In genomic region chr19:48419158-48419920, GRCh38 we compare ENCODE assay signal across 8 cellular contexts. TPM values are rescaled to one million over a fixed set of nuclear protein-coding genes. Genes with fewer than 3 reads are reported as not detected.
DNase-seq lines count a peak whose midpoint lies in the region; ATAC-seq and TF ChIP-seq lines count a peak whose summit lies in the region.

No MANE protein-coding gene starts in this region.

- peak; percentile 43 to 77 (median 66) for DNase-seq in CD8-positive, alpha-beta T cell
- DNase-seq in Peyer's patch (peak in 2 of 3 donors; percentile 67 to 88), iPS-NIHi11 (ENCODE audit: low spot score) (peak; percentile 83), mammary epithelial cell (no peak)
- peak; percentile 67 for DNase-seq in activated T-helper 2 cell treated with anti-CD3 and anti-CD28 coated beads, Interferon-gamma antibody, Interleukin-2, Interleukin-4, amounts not matched to agents 10 μg/mL and 5 μg/mL and 100 μg/mL, durations not matched to agents 14 hours and 24 hours and 36 hours (ENCODE audit: low spot score)
- peak; percentile 34 for DNase-seq in stimulated activated CD8-positive, alpha-beta memory T cell treated with anti-CD3 and anti-CD28 coated beads, Interleukin-15, amount 100 ng/mL, for 1 hour (ENCODE audit: low read depth)

- dilution Hi-C loops in mammary epithelial cell (cut with HindIII; ENCODE audit: low sequenced_read_pairs) = loop anchor here (5.0 kb wide), 1 partner anchor 57 kb away; the partner anchor contains the start of genes SYNGR4 and TMEM143

- no peak overlapping the region for H3K4me2 ChIP-seq in mammary epithelial cell (ENCODE audit: insufficient read depth, low read depth, low read length)

- H3K27me3 ChIP-seq in CD8-positive, alpha-beta T cell (ENCODE audit: insufficient read depth, low read length) = no peaks in the 10 kb centered on the region
- no peaks in the 10 kb centered on the region for H3K27me3 ChIP-seq in Peyer's patch
- no peaks in the 10 kb centered on the region for H3K27me3 ChIP-seq in mammary epithelial cell (ENCODE audit: insufficient read depth, low read length)

- no peaks in the 10 kb centered on the region for H3K79me2 ChIP-seq in mammary epithelial cell (ENCODE audit: insufficient read depth, low read length)

- no peaks in the 10 kb centered on the region for H3K36me3 Mint-ChIP-seq in CD8-positive, alpha-beta T cell
- no peaks in the 10 kb centered on the region for H3K36me3 Mint-ChIP-seq in activated T-helper 2 cell treated with anti-CD3 and anti-CD28 coated beads, Interferon-gamma antibody, Interleukin-2, Interleukin-4, amounts not matched to agents 10 μg/mL and 5 μg/mL and 100 μg/mL, durations not matched to agents 14 hours and 24 hours and 36 hours (ENCODE audit: low read depth)

- no peaks in the 10 kb centered on the region for H3K9me3 ChIP-seq in CD8-positive, alpha-beta T cell (ENCODE audit: low read length)
- H3K9me3 ChIP-seq in Peyer's patch (no peaks in the 10 kb centered on the region), mammary epithelial cell (replicated peaks; ENCODE audit: insufficient read depth, low read length) (no peaks in the 10 kb centered on the region)

- H3K27ac Mint-ChIP-seq in CD8-positive, alpha-beta T cell = no peak overlapping the region
- H3K27ac Mint-ChIP-seq in activated T-helper 2 cell treated with anti-CD3 and anti-CD28 coated beads, Interferon-gamma antibody, Interleukin-2, Interleukin-4, amounts not matched to agents 10 μg/mL and 5 μg/mL and 100 μg/mL, durations not matched to agents 14 hours and 24 hours and 36 hours = peak overlapping the region; percentile 93

- H3K27me3 Mint-ChIP-seq in CD8-positive, alpha-beta T cell (ENCODE audit: low read depth) = peaks cover 25% of the 10 kb centered on the region
- H3K27me3 Mint-ChIP-seq in activated T-helper 2 cell treated with anti-CD3 and anti-CD28 coated beads, Interferon-gamma antibody, Interleukin-2, Interleukin-4, amounts not matched to agents 10 μg/mL and 5 μg/mL and 100 μg/mL, durations not matched to agents 14 hours and 24 hours and 36 hours (ENCODE audit: low read depth) = peaks cover 10% of the 10 kb centered on the region

- CTCF ChIA-PET in CD8-positive, alpha-beta T cell (lab: Charles Lee) = no interaction called here
- CTCF ChIA-PET in mammary epithelial cell (lab: Charles Lee; ENCODE audit: low non-redundant PET) = no interaction called here

- TF ChIP-seq CTCF in CD8-positive, alpha-beta T cell (IDR thresholded peaks at IDR 0.05) = no peak
- TF ChIP-seq CTCF in Peyer's patch (IDR thresholded peaks at IDR 0.05) = no peak
- no peak for TF ChIP-seq CTCF in mammary epithelial cell (conservative IDR thresholded peaks at IDR 0.05 in 1 of 2, IDR thresholded peaks at IDR 0.05 in 1 of 2; ENCODE audit: extremely low read depth in 1 of 2, insufficient read depth in 1 of 2, low read depth in 1 of 2, low read length in 2 of 2)

- in situ Hi-C loops in mammary epithelial cell (cut with MboI; ENCODE audit: low sequenced_read_pairs in 2 of 2) = no loop called here

- H3K4me3 ChIP-seq in CD8-positive, alpha-beta T cell (ENCODE audit: low read depth, low read length) = no peak overlapping the region
- peak overlapping the region in 1 of 4 donors; percentile 29 for H3K4me3 ChIP-seq in Peyer's patch
- H3K4me3 ChIP-seq in mammary epithelial cell (replicated peaks in 1 of 3; ENCODE audit: insufficient read depth in 1 of 3, low read depth in 2 of 3, low read length in 3 of 3) = no peak overlapping the region

- H3K27ac ChIP-seq in CD8-positive, alpha-beta T cell (ENCODE audit: low read depth, low read length) = no peak overlapping the region
- no peak overlapping the region for H3K27ac ChIP-seq in Peyer's patch
- no peak overlapping the region for H3K27ac ChIP-seq in mammary epithelial cell (ENCODE audit: insufficient read depth, low read depth, low read length)

- POLR2A ChIA-PET in CD8-positive, alpha-beta T cell (lab: Charles Lee) = no interaction called here

- peak; percentile 64 for ATAC-seq in CD8-positive, alpha-beta T cell
- ATAC-seq in GM21825 (IDR thresholded peaks at IDR 0.05; ENCODE audit: unreplicated experiment) (peak; percentile 46), GM19324 (IDR thresholded peaks at IDR 0.05; ENCODE audit: low FRiP score, unreplicated experiment) (no peak)

- H3K36me3 ChIP-seq in CD8-positive, alpha-beta T cell (ENCODE audit: insufficient read depth, low read length) = no peaks in the 10 kb centered on the region
- H3K36me3 ChIP-seq in Peyer's patch (no peaks in the 10 kb centered on the region), mammary epithelial cell (ENCODE audit: insufficient read depth, low read length) (no peaks in the 10 kb centered on the region)

- H3K4me1 ChIP-seq in CD8-positive, alpha-beta T cell (ENCODE audit: insufficient read depth, low read length) = peaks cover 16% of the 10 kb centered on the region
- H3K4me1 ChIP-seq in Peyer's patch (peaks cover 0 to 17% (median 6%) of the 10 kb centered on the region in 4 donors), mammary epithelial cell (ENCODE audit: insufficient read depth, low read length) (peaks cover 4% of the 10 kb centered on the region)

- no peak overlapping the region for H3K9ac ChIP-seq in mammary epithelial cell (ENCODE audit: insufficient read depth, low read length)

- H3K4me1 Mint-ChIP-seq in CD8-positive, alpha-beta T cell (ENCODE audit: low read depth) = peaks cover 19% of the 10 kb centered on the region
- H3K4me1 Mint-ChIP-seq in activated T-helper 2 cell treated with anti-CD3 and anti-CD28 coated beads, Interferon-gamma antibody, Interleukin-2, Interleukin-4, amounts not matched to agents 10 μg/mL and 5 μg/mL and 100 μg/mL, durations not matched to agents 14 hours and 24 hours and 36 hours (ENCODE audit: low read depth) = peaks cover 20% of the 10 kb centered on the region

- TF ChIP-seq POLR2A in Peyer's patch (IDR thresholded peaks at IDR 0.05) = no peak

- H3K9me3 Mint-ChIP-seq in CD8-positive, alpha-beta T cell = no peaks in the 10 kb centered on the region
- H3K9me3 Mint-ChIP-seq in activated T-helper 2 cell treated with anti-CD3 and anti-CD28 coated beads, Interferon-gamma antibody, Interleukin-2, Interleukin-4, amounts not matched to agents 10 μg/mL and 5 μg/mL and 100 μg/mL, durations not matched to agents 14 hours and 24 hours and 36 hours = no peaks in the 10 kb centered on the region

- peak overlapping the region; percentile 77 for H3K4me3 Mint-ChIP-seq in CD8-positive, alpha-beta T cell
- H3K4me3 Mint-ChIP-seq in activated T-helper 2 cell treated with anti-CD3 and anti-CD28 coated beads, Interferon-gamma antibody, Interleukin-2, Interleukin-4, amounts not matched to agents 10 μg/mL and 5 μg/mL and 100 μg/mL, durations not matched to agents 14 hours and 24 hours and 36 hours (ENCODE audit: low read depth) = peak overlapping the region; percentile 67

- WGBS in mammary epithelial cell (ENCODE audit: low coverage, missing lambda C conversion rate) = 78% methylated on average over 20 of the region's 31 CpGs

- no TSS peak for BruUV-seq in mammary epithelial cell (replicated peaks; lab: Mats Ljungman, UMichigan)

- no peaks in the 10 kb centered on the region for H4K20me1 ChIP-seq in mammary epithelial cell (ENCODE audit: insufficient read depth, low read length)

- intact Hi-C loops in CD8-positive, alpha-beta T cell (cut with DNase I, micrococcal nuclease) = loop anchor here in 1 of 2 experiments (1.0 to 5.0 kb wide), 2 partner anchors 26 to 73 kb away; partner anchors contain the start of gene GRWD1
- intact Hi-C loops in activated T-helper 2 cell treated with anti-CD3 and anti-CD28 coated beads, Interferon-gamma antibody, Interleukin-2, Interleukin-4, amounts not matched to agents 10 μg/mL and 5 μg/mL and 100 μg/mL, durations not matched to agents 14 hours and 24 hours and 36 hours (cut with micrococcal nuclease) = loop anchor here (1.0 to 2.0 kb wide), 3 partner anchors 17 to 56 kb away; partner anchors contain the start of genes GRWD1 and TMEM143
- intact Hi-C loops in mammary epithelial cell (cut with micrococcal nuclease) = no loop called here

- no peak overlapping the region for H2AFZ ChIP-seq in mammary epithelial cell (ENCODE audit: low read depth, low read length)

RNA-seq across cellular contexts. Expression of gene GRIN2D, which starts 25.9 kb away (rescaled TPM):
- not detected for total RNA-seq in CD8-positive, alpha-beta T cell
- total RNA-seq in Peyer's patch (under 1 TPM in 2 of 4 donors, not detected in 2; 0.27 to 0.47 TPM), mammary epithelial cell (under 1 TPM; 0.17 to 0.21 TPM)
- total RNA-seq in activated T-helper 2 cell treated with anti-CD3 and anti-CD28 coated beads, Interferon-gamma antibody, Interleukin-2, Interleukin-4, amounts not matched to agents 10 μg/mL and 5 μg/mL and 100 μg/mL, durations not matched to agents 14 hours and 24 hours and 36 hours = 0.34 and 0.39 TPM in 2 replicates
- polyA plus RNA-seq in mammary epithelial cell = 0.05 TPM
- polyA minus RNA-seq in mammary epithelial cell = 0.21 TPM

RNA-seq across cellular contexts. Expression of gene GRWD1, which starts 26.4 kb away (rescaled TPM):
- total RNA-seq in CD8-positive, alpha-beta T cell = 10 to 100 TPM; 36.1 to 41.7 TPM
- total RNA-seq in Peyer's patch = 10 to 100 TPM in 3 of 4 donors, 1 to 10 TPM in 1; 10.0 to 17.6 (median 15.6) TPM
- 77.6 and 77.8 TPM in 2 replicates for total RNA-seq in activated T-helper 2 cell treated with anti-CD3 and anti-CD28 coated beads, Interferon-gamma antibody, Interleukin-2, Interleukin-4, amounts not matched to agents 10 μg/mL and 5 μg/mL and 100 μg/mL, durations not matched to agents 14 hours and 24 hours and 36 hours
- 10 to 100 TPM; 35.3 to 45.9 TPM for total RNA-seq in mammary epithelial cell
- 32.1 TPM for polyA plus RNA-seq in mammary epithelial cell
- 15.8 TPM for polyA minus RNA-seq in mammary epithelial cell

RNA-seq across cellular contexts. Expression of gene KDELR1, which starts 28.0 kb away (rescaled TPM):
- total RNA-seq in CD8-positive, alpha-beta T cell = 10 to 100 TPM; 29.7 to 33.1 TPM
- 100 to 1,000 TPM in 3 of 4 donors, 10 to 100 TPM in 1; 54.5 to 136 (median 112) TPM for total RNA-seq in Peyer's patch
- 80.2 and 87.8 TPM in 2 replicates for total RNA-seq in activated T-helper 2 cell treated with anti-CD3 and anti-CD28 coated beads, Interferon-gamma antibody, Interleukin-2, Interleukin-4, amounts not matched to agents 10 μg/mL and 5 μg/mL and 100 μg/mL, durations not matched to agents 14 hours and 24 hours and 36 hours
- 100 to 1,000 TPM in 1 of 2 donors, 10 to 100 TPM in 1; 73.2 to 171 TPM for total RNA-seq in mammary epithelial cell
- polyA plus RNA-seq in mammary epithelial cell = 112 TPM
- 262 TPM for polyA minus RNA-seq in mammary epithelial cell

RNA-seq across cellular contexts. Expression of gene KCNJ14, which starts 36.0 kb away (rescaled TPM):
- total RNA-seq in CD8-positive, alpha-beta T cell = 1 to 10 TPM; 3.7 to 3.9 TPM
- total RNA-seq in Peyer's patch = 1 to 10 TPM in 3 of 4 donors, under 1 TPM in 1; 0.88 to 2.0 (median 1.8) TPM
- total RNA-seq in activated T-helper 2 cell treated with anti-CD3 and anti-CD28 coated beads, Interferon-gamma antibody, Interleukin-2, Interleukin-4, amounts not matched to agents 10 μg/mL and 5 μg/mL and 100 μg/mL, durations not matched to agents 14 hours and 24 hours and 36 hours = 2.0 and 2.1 TPM in 2 replicates
- 1 to 10 TPM in 1 of 2 donors, under 1 TPM in 1; 0.50 to 2.0 TPM for total RNA-seq in mammary epithelial cell
- polyA plus RNA-seq in mammary epithelial cell = 0.45 TPM
- polyA minus RNA-seq in mammary epithelial cell = 2.7 TPM

RNA-seq across cellular contexts. Expression of gene CYTH2, which starts 49.8 kb away (rescaled TPM):
- total RNA-seq in CD8-positive, alpha-beta T cell = 10 to 100 TPM; 30.9 to 32.3 TPM
- 100 to 1,000 TPM in 1 of 4 donors, 10 to 100 TPM in 3; 64.5 to 160 (median 76.9) TPM for total RNA-seq in Peyer's patch
- 37.7 and 38.6 TPM in 2 replicates for total RNA-seq in activated T-helper 2 cell treated with anti-CD3 and anti-CD28 coated beads, Interferon-gamma antibody, Interleukin-2, Interleukin-4, amounts not matched to agents 10 μg/mL and 5 μg/mL and 100 μg/mL, durations not matched to agents 14 hours and 24 hours and 36 hours
- total RNA-seq in mammary epithelial cell = 10 to 100 TPM; 36.3 to 72.1 TPM
- polyA plus RNA-seq in mammary epithelial cell = 31.8 TPM
- polyA minus RNA-seq in mammary epithelial cell = 48.4 TPM
